Comparison of ENCODE assay signal across 8 cellular contexts in the genomic region with DNA sequence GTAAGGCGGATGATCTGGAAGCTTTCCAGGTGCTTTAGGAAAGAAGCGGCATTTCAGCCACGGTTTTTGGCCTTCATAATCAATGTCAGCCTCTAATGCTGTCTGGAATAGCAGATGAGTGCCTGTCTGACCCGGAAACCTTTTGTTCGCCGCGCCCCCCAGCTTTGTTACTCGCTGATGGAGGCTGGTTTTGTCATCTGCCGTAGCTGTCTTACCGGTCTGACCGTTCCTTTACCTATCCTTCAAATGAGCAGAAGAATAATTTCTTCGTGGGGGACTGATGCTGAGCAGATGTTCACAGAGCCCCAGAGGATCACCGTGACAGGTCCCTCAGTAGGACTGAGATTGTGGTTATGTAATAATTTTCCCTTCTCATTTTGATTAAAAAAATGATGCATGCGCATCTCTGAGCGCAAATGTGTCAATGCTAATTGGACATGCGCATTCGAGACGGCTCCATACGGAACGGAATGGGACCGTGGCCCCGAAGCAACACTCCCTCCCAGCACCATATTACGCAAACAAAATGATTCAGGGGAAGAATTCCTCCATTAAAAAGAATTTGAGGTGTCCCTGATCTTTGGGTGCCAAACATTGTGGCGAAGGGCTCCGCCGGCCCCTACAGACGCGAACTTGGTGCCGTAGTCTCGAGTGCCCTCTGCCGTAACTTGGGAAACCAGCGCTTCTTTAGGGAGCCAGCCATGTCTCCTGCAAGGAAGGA. TPM values are rescaled to one million over a fixed set of nuclear protein-coding genes. Genes with fewer than 3 reads are reported as not detected.
A peak's percentile ranks its signal among the peaks of the same experiment; 100 is the strongest.
DNase-seq lines count a peak whose midpoint lies in the region; ATAC-seq and TF ChIP-seq lines count a peak whose summit lies in the region.

No MANE protein-coding gene starts in this region.

- H3K4me3 Mint-ChIP-seq in WTC11 = peak overlapping the region; percentile 59
- H3K4me3 Mint-ChIP-seq in natural killer cell treated with Interleukin-12 subunit alpha and Interleukin-12 subunit beta and Interleukin-15 and Interleukin-18, amount 100 ng/mL, for 72 hours = peak overlapping the region; percentile 12

- POLR2A ChIA-PET in WTC11 (lab: Charles Lee) = no interaction called here

- H3K27ac Mint-ChIP-seq in WTC11 = no peak overlapping the region
- H3K27ac Mint-ChIP-seq in natural killer cell treated with Interleukin-12 subunit alpha and Interleukin-12 subunit beta and Interleukin-15 and Interleukin-18, amount 100 ng/mL, for 72 hours = no peak overlapping the region

- H3K4me1 Mint-ChIP-seq in WTC11 = peaks cover 12% of the 10 kb centered on the region
- H3K4me1 Mint-ChIP-seq in natural killer cell treated with Interleukin-12 subunit alpha and Interleukin-12 subunit beta and Interleukin-15 and Interleukin-18, amount 100 ng/mL, for 72 hours (ENCODE audit: low read depth in 2 of 2) = peaks cover 0 to 6% of the 10 kb centered on the region in 2 donors

- H3K27me3 Mint-ChIP-seq in WTC11 (ENCODE audit: low read depth) = peaks cover 59% of the 10 kb centered on the region
- peaks cover 19 to 36% of the 10 kb centered on the region in 2 donors for H3K27me3 Mint-ChIP-seq in natural killer cell treated with Interleukin-12 subunit alpha and Interleukin-12 subunit beta and Interleukin-15 and Interleukin-18, amount 100 ng/mL, for 72 hours

- CTCF ChIA-PET in WTC11 (lab: Charles Lee) = interaction anchor here (0.7 to 2.2 kb wide), 11 partner anchors 9 to 683 kb away, joined by 3 to 11 read pairs (median 3); a partner anchor contains a TSS

- DNase-seq in ELR (ENCODE audit: low read depth) (peak; percentile 74), LNCaP clone FGC (ENCODE audit: low read depth) (peak; percentile 25), WTC11 (ENCODE audit: low spot score) (peak; percentile 51), fibroblast of the aortic adventitia (ENCODE audit: low read depth) (peak; percentile 62), NCI-H1048 (lab: John Stamatoyannopoulos, UW) (no peak)
- no peak for DNase-seq in natural killer cell treated with Interleukin-12 subunit alpha and Interleukin-12 subunit beta and Interleukin-15 and Interleukin-18, amount 100 ng/mL, for 72 hours (ENCODE audit: low spot score)

- peak; percentile 75 for TF ChIP-seq CTCF in LNCaP clone FGC (IDR thresholded peaks at IDR 0.05; ENCODE audit: control insufficient read depth, extremely low read depth, insufficient read depth)
- TF ChIP-seq CTCF in WTC11 (IDR thresholded peaks at IDR 0.05) = 0 out of 2 replicates have a peak, but pooled peaks have one; percentile 20
- TF ChIP-seq CTCF in fibroblast of the aortic adventitia (IDR thresholded peaks at IDR 0.05; ENCODE audit: insufficient read depth, low read length) = peak; percentile 69

- H3K36me3 Mint-ChIP-seq in WTC11 = no peaks in the 10 kb centered on the region
- no peaks in the 10 kb centered on the region for H3K36me3 Mint-ChIP-seq in natural killer cell treated with Interleukin-12 subunit alpha and Interleukin-12 subunit beta and Interleukin-15 and Interleukin-18, amount 100 ng/mL, for 72 hours

- H3K4me3 ChIP-seq in LNCaP clone FGC (ENCODE audit: low read depth, low read length) (peak overlapping the region; percentile 56), fibroblast of the aortic adventitia (ENCODE audit: low read depth, low read length) (peak overlapping the region; percentile 61)

- no peaks in the 10 kb centered on the region for H3K9me3 Mint-ChIP-seq in WTC11
- H3K9me3 Mint-ChIP-seq in natural killer cell treated with Interleukin-12 subunit alpha and Interleukin-12 subunit beta and Interleukin-15 and Interleukin-18, amount 100 ng/mL, for 72 hours = no peaks in the 10 kb centered on the region

- ATAC-seq in WTC11 = peak; percentile 91
- peak in 1 of 2 donors; percentile 67 for ATAC-seq in natural killer cell treated with Interleukin-12 subunit alpha and Interleukin-12 subunit beta and Interleukin-15 and Interleukin-18, amount 100 ng/mL, for 72 hours
- no peak for ATAC-seq in HG03460 (IDR thresholded peaks at IDR 0.05; ENCODE audit: unreplicated experiment)
- ATAC-seq in HG03439 (IDR thresholded peaks at IDR 0.05; ENCODE audit: unreplicated experiment) = no peak

TF ChIP-seq in WTC11, 78 proteins besides CTCF, POLR2A, EP300 and RAD21 (continues in another document):
- TF ChIP-seq, protein P1, sequence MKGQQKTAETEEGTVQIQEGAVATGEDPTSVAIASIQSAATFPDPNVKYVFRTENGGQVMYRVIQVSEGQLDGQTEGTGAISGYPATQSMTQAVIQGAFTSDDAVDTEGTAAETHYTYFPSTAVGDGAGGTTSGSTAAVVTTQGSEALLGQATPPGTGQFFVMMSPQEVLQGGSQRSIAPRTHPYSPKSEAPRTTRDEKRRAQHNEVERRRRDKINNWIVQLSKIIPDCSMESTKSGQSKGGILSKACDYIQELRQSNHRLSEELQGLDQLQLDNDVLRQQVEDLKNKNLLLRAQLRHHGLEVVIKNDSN (CRISPR knock-in tag; IDR thresholded peaks at IDR 0.05) = no peak
- no peak for TF ChIP-seq ZNF232 (CRISPR knock-in tag; IDR thresholded peaks at IDR 0.05)
- TF ChIP-seq, protein P2, sequence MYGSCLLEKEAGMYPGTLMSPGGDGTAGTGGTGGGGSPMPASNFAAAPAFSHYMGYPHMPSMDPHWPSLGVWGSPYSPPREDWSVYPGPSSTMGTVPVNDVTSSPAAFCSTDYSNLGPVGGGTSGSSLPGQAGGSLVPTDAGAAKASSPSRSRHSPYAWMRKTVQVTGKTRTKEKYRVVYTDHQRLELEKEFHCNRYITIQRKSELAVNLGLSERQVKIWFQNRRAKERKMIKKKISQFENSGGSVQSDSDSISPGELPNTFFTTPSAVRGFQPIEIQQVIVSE (CRISPR knock-in tag; IDR thresholded peaks at IDR 0.05; ENCODE audit: borderline replicate concordance) = no peak
- TF ChIP-seq, protein P3, sequence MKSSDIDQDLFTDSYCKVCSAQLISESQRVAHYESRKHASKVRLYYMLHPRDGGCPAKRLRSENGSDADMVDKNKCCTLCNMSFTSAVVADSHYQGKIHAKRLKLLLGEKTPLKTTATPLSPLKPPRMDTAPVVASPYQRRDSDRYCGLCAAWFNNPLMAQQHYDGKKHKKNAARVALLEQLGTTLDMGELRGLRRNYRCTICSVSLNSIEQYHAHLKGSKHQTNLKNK (CRISPR knock-in tag; IDR thresholded peaks at IDR 0.05) = no peak
- no peak for TF ChIP-seq CBFB (CRISPR knock-in tag; IDR thresholded peaks at IDR 0.05; ENCODE audit: low read depth)
- TF ChIP-seq MYBL2 (CRISPR knock-in tag; IDR thresholded peaks at IDR 0.05) = no peak
- TF ChIP-seq ZNF121 (CRISPR knock-in tag; IDR thresholded peaks at IDR 0.05) = no peak
- TF ChIP-seq NFATC4 (CRISPR knock-in tag; IDR thresholded peaks at IDR 0.05) = no peak
- TF ChIP-seq, protein P4, sequence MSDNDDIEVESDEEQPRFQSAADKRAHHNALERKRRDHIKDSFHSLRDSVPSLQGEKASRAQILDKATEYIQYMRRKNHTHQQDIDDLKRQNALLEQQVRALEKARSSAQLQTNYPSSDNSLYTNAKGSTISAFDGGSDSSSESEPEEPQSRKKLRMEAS (CRISPR knock-in tag; IDR thresholded peaks at IDR 0.05) = no peak
- TF ChIP-seq NR3C1 (CRISPR knock-in tag; conservative IDR thresholded peaks at IDR 0.05; ENCODE audit: low read depth) = no peak
- TF ChIP-seq, protein P5, sequence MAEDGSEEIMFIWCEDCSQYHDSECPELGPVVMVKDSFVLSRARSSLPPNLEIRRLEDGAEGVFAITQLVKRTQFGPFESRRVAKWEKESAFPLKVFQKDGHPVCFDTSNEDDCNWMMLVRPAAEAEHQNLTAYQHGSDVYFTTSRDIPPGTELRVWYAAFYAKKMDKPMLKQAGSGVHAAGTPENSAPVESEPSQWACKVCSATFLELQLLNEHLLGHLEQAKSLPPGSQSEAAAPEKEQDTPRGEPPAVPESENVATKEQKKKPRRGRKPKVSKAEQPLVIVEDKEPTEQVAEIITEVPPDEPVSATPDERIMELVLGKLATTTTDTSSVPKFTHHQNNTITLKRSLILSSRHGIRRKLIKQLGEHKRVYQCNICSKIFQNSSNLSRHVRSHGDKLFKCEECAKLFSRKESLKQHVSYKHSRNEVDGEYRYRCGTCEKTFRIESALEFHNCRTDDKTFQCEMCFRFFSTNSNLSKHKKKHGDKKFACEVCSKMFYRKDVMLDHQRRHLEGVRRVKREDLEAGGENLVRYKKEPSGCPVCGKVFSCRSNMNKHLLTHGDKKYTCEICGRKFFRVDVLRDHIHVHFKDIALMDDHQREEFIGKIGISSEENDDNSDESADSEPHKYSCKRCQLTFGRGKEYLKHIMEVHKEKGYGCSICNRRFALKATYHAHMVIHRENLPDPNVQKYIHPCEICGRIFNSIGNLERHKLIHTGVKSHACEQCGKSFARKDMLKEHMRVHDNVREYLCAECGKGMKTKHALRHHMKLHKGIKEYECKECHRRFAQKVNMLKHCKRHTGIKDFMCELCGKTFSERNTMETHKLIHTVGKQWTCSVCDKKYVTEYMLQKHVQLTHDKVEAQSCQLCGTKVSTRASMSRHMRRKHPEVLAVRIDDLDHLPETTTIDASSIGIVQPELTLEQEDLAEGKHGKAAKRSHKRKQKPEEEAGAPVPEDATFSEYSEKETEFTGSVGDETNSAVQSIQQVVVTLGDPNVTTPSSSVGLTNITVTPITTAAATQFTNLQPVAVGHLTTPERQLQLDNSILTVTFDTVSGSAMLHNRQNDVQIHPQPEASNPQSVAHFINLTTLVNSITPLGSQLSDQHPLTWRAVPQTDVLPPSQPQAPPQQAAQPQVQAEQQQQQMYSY (CRISPR knock-in tag; IDR thresholded peaks at IDR 0.05) = no peak
- no peak for TF ChIP-seq JAZF1 (CRISPR knock-in tag; IDR thresholded peaks at IDR 0.05)
- TF ChIP-seq SP1 (CRISPR knock-in tag; conservative IDR thresholded peaks at IDR 0.05) = no peak

RNA-seq across cellular contexts. Expression of a gene that starts 27.6 kb away (rescaled TPM):
- total RNA-seq in WTC11 (2021) (0.11 to 0.16 TPM in 2 of 3 replicates, not detected in the other), fibroblast of the aortic adventitia (ENCODE audit: low replicate concordance) (not detected in 2 replicates)
- not detected for total RNA-seq in natural killer cell treated with Interleukin-12 subunit alpha and Interleukin-12 subunit beta and Interleukin-15 and Interleukin-18, amount 100 ng/mL, for 72 hours

RNA-seq across cellular contexts. Expression of a gene that starts 51.0 kb away (rescaled TPM):
- 3,469 to 3,530 TPM (median 3,528 TPM) in 3 replicates for total RNA-seq in WTC11 (2021)
- total RNA-seq in fibroblast of the aortic adventitia (ENCODE audit: low replicate concordance) = 1,373 and 6,496 TPM in 2 replicates
- total RNA-seq in natural killer cell treated with Interleukin-12 subunit alpha and Interleukin-12 subunit beta and Interleukin-15 and Interleukin-18, amount 100 ng/mL, for 72 hours = 1,000 to 10,000 TPM; 1,349 to 2,333 TPM

Comparison
In these comparisons a context has a peak if more than half of its experiments do, and no peak if none do; other contexts are left out.
1. DNase-seq: peak in ELR (single experiment), LNCaP clone FGC (single experiment), WTC11 (single experiment) and fibroblast of the aortic adventitia (single experiment); none in natural killer cell treated with Interleukin-12 subunit alpha and Interleukin-12 subunit beta and Interleukin-15 and Interleukin-18, amount 100 ng/mL, for 72 hours (single experiment) and NCI-H1048 (single experiment).
2. CTCF ChIP-seq: peak in every context shown above with its lines; median percentile 75 in LNCaP clone FGC; 69 in fibroblast of the aortic adventitia; 20 in WTC11.